ENCODE assay signal across 19 cellular contexts in genomic region chr7:29039747-29040569, GRCh38.
A peak's percentile ranks its signal among the peaks of the same experiment; 100 is the strongest.
DNase-seq lines count a peak whose midpoint lies in the region; ATAC-seq and TF ChIP-seq lines count a peak whose summit lies in the region.
"Had no signal": no experiment of that assay in that cellular context is flagged by ENCODE, and none has a peak within 500 bp of the region (broad histone marks: within the 10 kb centered on the region; RNA-seq: fewer than 3 reads in every experiment).

No MANE protein-coding gene starts in this region.

- DNase-seq in Right ventricle myocardium inferior (ENCODE audit: missing footprints): no peak
- no peak for DNase-seq in right atrium auricular region (ENCODE audit: low spot score)
- DNase-seq in dermis blood vessel endothelial cell: peak; percentile 50
- peak; percentile 62 to 71 for DNase-seq in lung microvascular endothelial cell (ENCODE audit: low read depth in 2 of 2)
- peak; percentile 30 for DNase-seq in stromal cell of bone marrow (ENCODE audit: low read depth)
- no peak for DNase-seq in NCI-H2029 (lab: John Stamatoyannopoulos, UW)
- DNase-seq in activated T-cell treated with anti-CD3 and anti-CD28 coated beads, Interleukin-2, amount 50 U/mL, for 1 hour: no peak
- DNase-seq in thyroid gland: no peak
- DNase-seq: 8988T; amniotic stem cell; CD4-positive, CD25-positive, alpha-beta regulatory T cell; glutamatergic neuron; islet precursor cell; mucosa of descending colon; NCI-H774; stimulated activated naive CD4-positive, alpha-beta T cell treated with Interleukin-2 at 50 U/mL for 16 hours; SW 1271; upper lobe of left lung had no signal

- H3K27me3 ChIP-seq in right atrium auricular region (no peaks in the 10 kb centered on the region), thyroid gland (no peaks in the 10 kb centered on the region)
- H3K27me3 ChIP-seq: upper lobe of left lung had no signal

- H3K4me3 ChIP-seq in right atrium auricular region (no peak overlapping the region), thyroid gland (replicated peaks in 1 of 3) (no peak overlapping the region)
- H3K4me3 ChIP-seq: mucosa of descending colon, upper lobe of left lung had no signal

- no peak for TF ChIP-seq CTCF in right atrium auricular region (IDR thresholded peaks at IDR 0.05)
- TF ChIP-seq CTCF in thyroid gland (IDR thresholded peaks at IDR 0.05): no peak

- H3K36me3 ChIP-seq in right atrium auricular region (no peaks in the 10 kb centered on the region), thyroid gland (no peaks in the 10 kb centered on the region)
- H3K36me3 ChIP-seq: upper lobe of left lung had no signal

- WGBS in thyroid gland, 2 donors: 64 to 72% methylated on average over 2 of the region's 2 CpGs

- no peak overlapping the region for H3K27ac ChIP-seq in right atrium auricular region
- no peak overlapping the region for H3K27ac ChIP-seq in thyroid gland
- H3K27ac ChIP-seq: upper lobe of left lung had no signal

- no peak for TF ChIP-seq POLR2A in thyroid gland (IDR thresholded peaks at IDR 0.05)

- peak; percentile 62 for ATAC-seq in Right ventricle myocardium inferior
- ATAC-seq: activated T-helper 17 cell treated with anti-CD3 and anti-CD28 coated beads, Interleukin-2, amount 50 U/mL, for 72 hours; mucosa of descending colon had no signal

- no peaks in the 10 kb centered on the region for H3K9me3 ChIP-seq in right atrium auricular region
- H3K9me3 ChIP-seq in thyroid gland: no peaks in the 10 kb centered on the region
- H3K9me3 ChIP-seq: mucosa of descending colon, upper lobe of left lung had no signal

- H3K4me1 ChIP-seq in right atrium auricular region (peaks cover 0 to 23% of the 10 kb centered on the region in 2 donors), thyroid gland (peaks cover 5 to 23% of the 10 kb centered on the region in 2 donors)

- intact Hi-C loops in Right ventricle myocardium inferior (cut with DNase I): loop anchor here (5.0 kb wide), 1 partner anchor 83 kb away; the partner anchor contains the start of gene TRIL
- intact Hi-C loops in thyroid gland (cut with DNase I): no loop called here

Comparison
In these comparisons a context has a peak if more than half of its experiments do, and no peak if none do; other contexts are left out.
1. DNase-seq: peak in dermis blood vessel endothelial cell (single experiment), lung microvascular endothelial cell (2 of 2) and stromal cell of bone marrow (single experiment); none in Right ventricle myocardium inferior (single experiment), right atrium auricular region (single experiment), NCI-H2029 (single experiment), activated T-cell treated with anti-CD3 and anti-CD28 coated beads, Interleukin-2, amount 50 U/mL, for 1 hour (single experiment) and thyroid gland (0 of 2).